Comparison of ENCODE assay signal across 26 cellular contexts in the genomic region with DNA sequence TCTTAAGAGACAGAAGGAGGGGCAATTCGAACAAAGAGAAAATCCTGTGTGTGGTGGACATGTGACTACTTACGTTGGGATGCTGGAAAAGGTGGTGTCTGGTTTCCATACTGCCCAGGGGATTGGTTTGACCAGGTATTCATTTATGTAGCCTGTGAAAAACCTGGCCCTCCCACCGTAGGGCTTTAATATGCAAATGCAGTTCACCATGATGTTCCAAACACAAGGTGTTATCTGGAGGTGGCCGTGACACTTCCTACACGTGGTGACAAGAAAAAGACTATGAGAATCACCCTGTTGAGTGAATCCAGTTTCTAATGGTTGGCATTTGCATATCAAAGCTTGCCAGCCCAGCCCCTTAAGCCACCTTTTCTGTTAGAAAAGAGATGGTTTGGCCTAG. TPM values are rescaled to one million over a fixed set of nuclear protein-coding genes. Genes with fewer than 3 reads are reported as not detected.
"Had no signal": no experiment of that assay in that cellular context is flagged by ENCODE, and none has a peak within 500 bp of the region (broad histone marks: within the 10 kb centered on the region; RNA-seq: fewer than 3 reads in every experiment).

No MANE protein-coding gene starts in this region.

- H3K27ac ChIP-seq: colonic mucosa, heart right ventricle, neutrophil, psoas muscle, right lobe of liver, spleen, stomach had no signal

- DNase-seq: colonic mucosa; effector CD4-positive, alpha-beta T cell; foreskin melanocyte; heart right ventricle; hypothalamus; islet precursor cell; mammary epithelial cell; mucosa of descending colon; naive thymus-derived CD8-positive, alpha-beta T cell; psoas muscle; retina; right lobe of liver; spleen; stimulated activated naive CD4-positive, alpha-beta T cell; stomach; substantia nigra; trophoblast cell had no signal

- H3K4me3 Mint-ChIP-seq: naive thymus-derived CD8-positive, alpha-beta T cell had no signal

- H3K4me1 Mint-ChIP-seq: naive thymus-derived CD8-positive, alpha-beta T cell had no signal

- H3K36me3 ChIP-seq: colonic mucosa, heart right ventricle, neutrophil, right lobe of liver, spleen, stomach had no signal

- ATAC-seq: heart right ventricle; left lobe of liver; mucosa of descending colon; naive thymus-derived CD8-positive, alpha-beta T cell; psoas muscle; right lobe of liver had no signal

- H3K9me3 ChIP-seq: colonic mucosa, mucosa of descending colon, neutrophil, psoas muscle, right lobe of liver, stomach had no signal

- H3K36me3 Mint-ChIP-seq: naive thymus-derived CD8-positive, alpha-beta T cell had no signal

- H3K27ac Mint-ChIP-seq: naive thymus-derived CD8-positive, alpha-beta T cell had no signal

- H3K4me1 ChIP-seq: colonic mucosa, heart right ventricle, psoas muscle, right lobe of liver, spleen, stomach had no signal

- H3K27me3 ChIP-seq: colonic mucosa, heart right ventricle, neutrophil, right lobe of liver, spleen, stomach had no signal

- H3K27me3 Mint-ChIP-seq: naive thymus-derived CD8-positive, alpha-beta T cell had no signal

- H3K4me3 ChIP-seq: colonic mucosa, heart right ventricle, mucosa of descending colon, psoas muscle, right lobe of liver, spleen, stomach had no signal

RNA-seq across cellular contexts. Expression of a gene that starts 27.9 kb away (rescaled TPM):
- total RNA-seq: cerebellum; dermis microvascular lymphatic vessel endothelial cell; lower leg skin; mammary epithelial cell; mucosa of descending colon; naive thymus-derived CD8-positive, alpha-beta T cell; osteoblast; psoas muscle; spleen; urinary bladder had no signal
- polyA plus RNA-seq: esophagus; mammary epithelial cell; naive thymus-derived CD8-positive, alpha-beta T cell; neural cell; psoas muscle; stomach had no signal
